1 cellular context compared by ENCODE assay signal in genomic region chr6:43722920-43723565, GRCh38.
A peak's percentile ranks its signal among the peaks of the same experiment; 100 is the strongest.
TF ChIP-seq lines count a peak whose summit lies in the region.

No MANE protein-coding gene starts in this region.

TF ChIP-seq in HepG2, 621 proteins besides CTCF, POLR2A, EP300 and RAD21:
- peak; percentile 54 for TF ChIP-seq NFYB (CRISPR knock-in tag; IDR thresholded peaks at IDR 0.05)
- no peak for TF ChIP-seq PAX8 (CRISPR knock-in tag; IDR thresholded peaks at IDR 0.05; ENCODE audit: borderline replicate concordance)
